In genomic region chr13:82096256-82096655, GRCh38 we compare ENCODE assay signal across 3 cellular contexts.
TF ChIP-seq lines count a peak whose summit lies in the region.

No MANE protein-coding gene starts in this region.

TF ChIP-seq in HepG2, 621 proteins besides CTCF, POLR2A, EP300 and RAD21:
- no peak for TF ChIP-seq ZNF83 (CRISPR knock-in tag; IDR thresholded peaks at IDR 0.05; ENCODE audit: borderline replicate concordance)
- peak; percentile 43; the same call in 1 of the 2 replicates for TF ChIP-seq CEBPB (IDR thresholded peaks at IDR 0.05; ENCODE audit: borderline replicate concordance, low read depth, low read length)
TF ChIP-seq in HepG2: peak in this region for 1.

TF ChIP-seq in IMR-90, 13 proteins besides CTCF, POLR2A, EP300 and RAD21:
- TF ChIP-seq RCOR1 (IDR thresholded peaks at IDR 0.05; ENCODE audit: insufficient replicate concordance, low read length) (no peak), CEBPB (IDR thresholded peaks at IDR 0.05; ENCODE audit: low read depth, low read length) (peak; percentile 76)

TF ChIP-seq in H1, 55 proteins besides CTCF, POLR2A, EP300 and RAD21:
- TF ChIP-seq KDM1A (IDR thresholded peaks at IDR 0.05; ENCODE audit: borderline replicate concordance, low read length) (no peak), POLR2AphosphoS5 (IDR thresholded peaks at IDR 0.05; ENCODE audit: low read depth, low read length) (no peak), CEBPB (IDR thresholded peaks at IDR 0.05; ENCODE audit: low read depth, low read length) (peak; percentile 56; the same call in 1 of the 2 replicates)
